In the genomic region with DNA sequence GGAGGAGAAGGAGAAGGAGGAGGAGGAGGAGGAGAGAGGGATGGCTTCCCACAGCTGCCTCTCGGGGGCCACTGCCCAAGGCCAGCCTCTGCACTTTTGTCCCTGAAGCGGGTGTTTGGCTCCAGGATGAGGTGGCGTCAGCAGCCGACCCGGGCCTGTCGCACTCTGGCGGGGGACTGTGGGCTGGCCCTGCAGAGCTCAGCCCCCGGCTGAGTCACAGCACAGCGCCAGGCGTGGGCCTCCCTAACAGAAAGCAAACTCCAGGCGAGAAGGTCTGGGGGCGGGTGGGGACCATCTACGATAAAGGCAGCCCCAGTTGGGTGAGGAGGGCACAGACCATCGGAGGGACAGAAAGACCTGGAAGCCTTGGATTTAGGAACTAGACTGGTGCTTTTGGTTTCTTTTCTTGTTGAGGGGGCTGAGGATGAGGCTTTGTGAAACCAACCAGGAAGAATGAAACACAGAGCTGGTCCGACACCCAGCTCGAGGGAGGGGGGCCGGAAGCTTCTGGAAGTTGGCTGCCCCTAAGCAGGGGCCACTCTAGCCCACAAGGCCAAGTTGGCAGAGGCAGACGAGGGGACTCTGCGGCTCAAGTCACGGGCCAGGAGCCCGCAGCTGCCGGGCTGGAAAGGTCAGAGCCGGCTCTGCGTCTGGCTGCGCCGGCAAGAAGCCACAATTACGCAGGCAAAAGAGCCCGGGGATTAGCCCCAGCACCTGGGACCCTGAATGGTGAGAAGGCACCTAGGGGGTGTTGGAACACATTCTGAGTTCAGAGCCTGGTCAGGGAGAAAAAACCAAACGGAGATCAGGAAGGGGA, we compare ENCODE assay signal across 8 cellular contexts. TPM values are rescaled to one million over a fixed set of nuclear protein-coding genes. Genes with fewer than 3 reads are reported as not detected.
DNase-seq lines count a peak whose midpoint lies in the region; ATAC-seq lines count a peak whose summit lies in the region.

No MANE protein-coding gene starts in this region.

- peak overlapping the region; percentile 23 for H3K4me3 ChIP-seq in MG63

- H3K27me3 Mint-ChIP-seq in central memory CD8-positive, alpha-beta T cell = no peaks in the 10 kb centered on the region

- no peaks in the 10 kb centered on the region for H3K9me3 Mint-ChIP-seq in central memory CD8-positive, alpha-beta T cell

- H3K36me3 ChIP-seq in MG63 = peaks cover 38% of the 10 kb centered on the region

- H3K4me3 Mint-ChIP-seq in central memory CD8-positive, alpha-beta T cell = peak overlapping the region; percentile 86

- H3K4me1 Mint-ChIP-seq in central memory CD8-positive, alpha-beta T cell = peaks cover 40% of the 10 kb centered on the region

- H3K9me3 ChIP-seq in MG63 = no peaks in the 10 kb centered on the region

- H3K27ac Mint-ChIP-seq in central memory CD8-positive, alpha-beta T cell (ENCODE audit: low read depth) = peak overlapping the region; percentile 98

- H3K36me3 Mint-ChIP-seq in central memory CD8-positive, alpha-beta T cell (ENCODE audit: insufficient read depth) = peaks cover 33% of the 10 kb centered on the region

- peak; percentile 83 for ATAC-seq in central memory CD8-positive, alpha-beta T cell (replicated peaks; ENCODE audit: extremely low read depth, poor library complexity, severe bottlenecking)
- no peak for ATAC-seq in GM21619 (IDR thresholded peaks at IDR 0.05; ENCODE audit: unreplicated experiment)

- H3K27me3 ChIP-seq in MG63 = no peaks in the 10 kb centered on the region

- DNase-seq in SKM-1 treated with dmso at 0.1 percent for 144 hours (lab: John Stamatoyannopoulos, UW; ENCODE audit: unreplicated experiment) (peak; percentile 42), SKM-1 (lab: John Stamatoyannopoulos, UW; ENCODE audit: unreplicated experiment) (no peak), MG63 (peak; percentile 91), kidney glomerular epithelial cell (lab: John Stamatoyannopoulos, UW) (peak; percentile 52)
- DNase-seq in activated CD4-positive, CD25-positive, alpha-beta regulatory T cell treated with anti-CD3 and anti-CD28 coated beads, Interleukin-2, amount 50 U/mL, for 72 hours = peak; percentile 76
- DNase-seq in central memory CD8-positive, alpha-beta T cell (ENCODE audit: low spot score in 2 of 2) = peak; percentile 62 to 78
- peak; percentile 74 to 79 (median 78) for DNase-seq in stimulated activated CD4-positive, alpha-beta T cell treated with anti-CD3 and anti-CD28 coated beads, Interleukin-12 subunit alpha, Interleukin-12 subunit beta, amount 100 ng/mL, for 48 hours (ENCODE audit: low read depth in 2 of 3, low spot score in 1 of 3)

RNA-seq across cellular contexts. Expression of a gene that starts 18.2 kb away (rescaled TPM):
- 335 and 636 TPM in 2 replicates for total RNA-seq in MG63 (2014; rRNA removed; shearing (Covaris generic); ENCODE audit: low replicate concordance)

RNA-seq across cellular contexts. Expression of a gene that starts 23.3 kb away (rescaled TPM):
- 85.7 and 102 TPM in 2 replicates for total RNA-seq in MG63 (2014; rRNA removed; shearing (Covaris generic); ENCODE audit: low replicate concordance)

RNA-seq across cellular contexts. Expression of a gene that starts 30.5 kb away (rescaled TPM):
- total RNA-seq in MG63 (2014; rRNA removed; shearing (Covaris generic); ENCODE audit: low replicate concordance) = 0.03 and 0.05 TPM in 2 replicates

RNA-seq across cellular contexts. Expression of a gene that starts 35.7 kb away (rescaled TPM):
- total RNA-seq in MG63 (2014; rRNA removed; shearing (Covaris generic); ENCODE audit: low replicate concordance) = 5.5 and 11.2 TPM in 2 replicates
